In the genomic region with DNA sequence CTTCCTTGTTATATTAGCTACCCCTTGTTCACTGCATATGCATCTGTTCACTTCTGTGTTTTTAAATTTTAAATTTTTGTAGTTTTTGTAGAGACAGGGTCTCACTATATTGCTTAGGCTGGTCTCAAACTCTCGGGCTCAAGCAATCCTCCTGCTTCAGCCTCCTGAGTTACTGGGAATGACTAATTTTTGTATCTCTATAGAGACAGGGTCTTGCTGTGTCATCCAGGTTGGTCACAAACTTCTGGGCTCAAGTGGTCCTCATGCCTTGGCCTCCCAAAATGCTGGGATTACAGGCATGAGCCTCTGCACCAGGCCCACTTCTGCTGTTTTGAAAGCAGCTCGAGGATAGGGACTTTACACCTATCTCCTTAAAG, we compare ENCODE assay signal across 10 cellular contexts.
DNase-seq lines count a peak whose midpoint lies in the region; ATAC-seq and TF ChIP-seq lines count a peak whose summit lies in the region.
"Had no signal": no experiment of that assay in that cellular context is flagged by ENCODE, and none has a peak within 500 bp of the region (broad histone marks: within the 10 kb centered on the region; RNA-seq: fewer than 3 reads in every experiment).

No MANE protein-coding gene starts in this region.

- peak overlapping the region; percentile 72 to 99 (median 96) for H3K27ac Mint-ChIP-seq in CD8-positive, alpha-beta memory T cell
- H3K27ac Mint-ChIP-seq in activated CD8-positive, alpha-beta T cell treated with anti-CD3 and anti-CD28 coated beads, Interleukin-2, amount 10 ng/mL, durations not matched to agents 7 days and 5 days: peak overlapping the region; percentile 95

- intact Hi-C loops in uterus (cut with DNase I; ENCODE audit: low total_unique reads): no loop called here

- no peak overlapping the region for H3K4me2 ChIP-seq in hepatocyte

- no peaks in the 10 kb centered on the region for H4K20me1 ChIP-seq in hepatocyte (ENCODE audit: insufficient read depth, poor library complexity, severe bottlenecking)

- no peak overlapping the region for H2AFZ ChIP-seq in hepatocyte

- peaks cover 5 to 23% (median 10%) of the 10 kb centered on the region in 3 donors for H3K36me3 Mint-ChIP-seq in CD8-positive, alpha-beta memory T cell
- H3K36me3 Mint-ChIP-seq in activated CD8-positive, alpha-beta T cell treated with anti-CD3 and anti-CD28 coated beads, Interleukin-2, amount 10 ng/mL, durations not matched to agents 7 days and 5 days (ENCODE audit: low read depth): peaks cover 51% of the 10 kb centered on the region
- H3K36me3 Mint-ChIP-seq: CD14-positive monocyte had no signal

- H3K4me1 Mint-ChIP-seq in CD8-positive, alpha-beta memory T cell: peaks cover 65 to 95% (median 83%) of the 10 kb centered on the region in 3 donors
- peaks cover 56% of the 10 kb centered on the region for H3K4me1 Mint-ChIP-seq in activated CD8-positive, alpha-beta T cell treated with anti-CD3 and anti-CD28 coated beads, Interleukin-2, amount 10 ng/mL, durations not matched to agents 7 days and 5 days (ENCODE audit: low read depth)

- H3K9me3 ChIP-seq in CD8-positive, alpha-beta memory T cell (ENCODE audit: low read length): no peaks in the 10 kb centered on the region
- no peaks in the 10 kb centered on the region for H3K9me3 ChIP-seq in uterus
- H3K9me3 ChIP-seq in hepatocyte (ENCODE audit: low read depth): no peaks in the 10 kb centered on the region
- H3K9me3 ChIP-seq: thyroid gland had no signal

- no peak for TF ChIP-seq CTCF in uterus (IDR thresholded peaks at IDR 0.05)
- TF ChIP-seq CTCF in hepatocyte (IDR thresholded peaks at IDR 0.05; ENCODE audit: poor library complexity): no peak

- no peaks in the 10 kb centered on the region for H3K27me3 ChIP-seq in CD8-positive, alpha-beta memory T cell (ENCODE audit: insufficient read depth, low read length, poor library complexity, severe bottlenecking)
- no peaks in the 10 kb centered on the region for H3K27me3 ChIP-seq in H7 (ENCODE audit: control insufficient read depth, insufficient read depth, low read length)
- H3K27me3 ChIP-seq in uterus: no peaks in the 10 kb centered on the region
- no peaks in the 10 kb centered on the region for H3K27me3 ChIP-seq in hepatocyte
- H3K27me3 ChIP-seq: thyroid gland had no signal

- H3K4me3 Mint-ChIP-seq in CD8-positive, alpha-beta memory T cell: peak overlapping the region; percentile 50 to 88 (median 80)
- peak overlapping the region; percentile 75 for H3K4me3 Mint-ChIP-seq in activated CD8-positive, alpha-beta T cell treated with anti-CD3 and anti-CD28 coated beads, Interleukin-2, amount 10 ng/mL, durations not matched to agents 7 days and 5 days
- H3K4me3 Mint-ChIP-seq: CD14-positive monocyte had no signal

- ATAC-seq in GM19438 (IDR thresholded peaks at IDR 0.05; ENCODE audit: low read depth, unreplicated experiment) (peak; percentile 27), HG03060 (IDR thresholded peaks at IDR 0.05; ENCODE audit: low read depth, unreplicated experiment) (peak; percentile 6)
- ATAC-seq in activated CD8-positive, alpha-beta T cell treated with anti-CD3 and anti-CD28 coated beads, Interleukin-2, amount 10 ng/mL, durations not matched to agents 7 days and 5 days: no peak

- H3K4me3 ChIP-seq in CD8-positive, alpha-beta memory T cell (ENCODE audit: low read length): peak overlapping the region; percentile 36
- H3K4me3 ChIP-seq in H7 (ENCODE audit: insufficient read depth, low read depth, low read length) (no peak overlapping the region), uterus (no peak overlapping the region), hepatocyte (no peak overlapping the region)
- H3K4me3 ChIP-seq: thyroid gland had no signal

- no peaks in the 10 kb centered on the region for H3K9me2 ChIP-seq in hepatocyte (replicated peaks; ENCODE audit: insufficient read depth)

- 98% methylated on average over 2 of the region's 2 CpGs for WGBS in hepatocyte (ENCODE audit: low lambda C conversion rate, missing lambda C conversion rate)

- H3K4me1 ChIP-seq in CD8-positive, alpha-beta memory T cell (ENCODE audit: insufficient read depth, low read length): peaks cover 64% of the 10 kb centered on the region
- H3K4me1 ChIP-seq in uterus (no peaks in the 10 kb centered on the region), hepatocyte (ENCODE audit: insufficient read depth) (no peaks in the 10 kb centered on the region)
- H3K4me1 ChIP-seq: thyroid gland had no signal

- H3K27me3 Mint-ChIP-seq in CD8-positive, alpha-beta memory T cell: no peaks in the 10 kb centered on the region
- H3K27me3 Mint-ChIP-seq in activated CD8-positive, alpha-beta T cell treated with anti-CD3 and anti-CD28 coated beads, Interleukin-2, amount 10 ng/mL, durations not matched to agents 7 days and 5 days (ENCODE audit: low read depth): no peaks in the 10 kb centered on the region

- peak overlapping the region; percentile 46 for H3K27ac ChIP-seq in CD8-positive, alpha-beta memory T cell (ENCODE audit: low read depth, low read length)
- H3K27ac ChIP-seq in uterus (no peak overlapping the region), hepatocyte (no peak overlapping the region)
- H3K27ac ChIP-seq: thyroid gland had no signal

- POLR2A ChIA-PET in CD8-positive, alpha-beta memory T cell (lab: Charles Lee): no interaction called here
- POLR2A ChIA-PET in activated CD8-positive, alpha-beta T cell treated with anti-CD3 and anti-CD28 coated beads, Interleukin-2, amount 10 ng/mL, durations not matched to agents 7 days and 5 days (lab: Charles Lee): interaction anchor here (1.0 to 1.3 kb wide), 2 partner anchors 23 to 28 kb away, joined by 3 read pairs; no protein-coding TSS in a partner anchor

- H3K79me2 ChIP-seq in hepatocyte: no peaks in the 10 kb centered on the region

- H3K9me3 Mint-ChIP-seq in CD8-positive, alpha-beta memory T cell: no peaks in the 10 kb centered on the region
- no peaks in the 10 kb centered on the region for H3K9me3 Mint-ChIP-seq in activated CD8-positive, alpha-beta T cell treated with anti-CD3 and anti-CD28 coated beads, Interleukin-2, amount 10 ng/mL, durations not matched to agents 7 days and 5 days (ENCODE audit: insufficient read depth)

- DNase-seq in CD8-positive, alpha-beta memory T cell: no peak
- no peak for DNase-seq in activated CD8-positive, alpha-beta T cell treated with anti-CD3 and anti-CD28 coated beads, Interleukin-2, amount 10 ng/mL, durations not matched to agents 7 days and 5 days
- DNase-seq in H7 (no peak), uterus (no peak), hepatocyte (ENCODE audit: low spot score) (no peak), DMS53 treated with DMSO at 0.1 percent for 48 hours (lab: John Stamatoyannopoulos, UW; ENCODE audit: unreplicated experiment) (no peak)
- DNase-seq: thyroid gland had no signal

- TF ChIP-seq POLR2A in uterus (IDR thresholded peaks at IDR 0.05): no peak

- CTCF ChIA-PET in CD8-positive, alpha-beta memory T cell (lab: Charles Lee): interaction anchor here (1.1 kb wide), 1 partner anchor 165 kb away, joined by 3 read pairs; no protein-coding TSS in a partner anchor
- CTCF ChIA-PET in activated CD8-positive, alpha-beta T cell treated with anti-CD3 and anti-CD28 coated beads, Interleukin-2, amount 10 ng/mL, durations not matched to agents 7 days and 5 days (lab: Charles Lee): interaction anchor here (0.6 to 1.5 kb wide), 4 partner anchors 21 to 39 kb away, joined by 3 to 4 read pairs (median 3); no protein-coding TSS in a partner anchor

- H3K36me3 ChIP-seq in CD8-positive, alpha-beta memory T cell (ENCODE audit: insufficient read depth, low read length): no peaks in the 10 kb centered on the region
- H3K36me3 ChIP-seq in H7 (replicated peaks; ENCODE audit: control insufficient read depth, insufficient read depth, low read length) (no peaks in the 10 kb centered on the region), uterus (no peaks in the 10 kb centered on the region), hepatocyte (replicated peaks; ENCODE audit: insufficient read depth, low read depth) (no peaks in the 10 kb centered on the region)
- H3K36me3 ChIP-seq: thyroid gland had no signal
